Comparison of ENCODE assay signal across 8 cellular contexts in the genomic region with DNA sequence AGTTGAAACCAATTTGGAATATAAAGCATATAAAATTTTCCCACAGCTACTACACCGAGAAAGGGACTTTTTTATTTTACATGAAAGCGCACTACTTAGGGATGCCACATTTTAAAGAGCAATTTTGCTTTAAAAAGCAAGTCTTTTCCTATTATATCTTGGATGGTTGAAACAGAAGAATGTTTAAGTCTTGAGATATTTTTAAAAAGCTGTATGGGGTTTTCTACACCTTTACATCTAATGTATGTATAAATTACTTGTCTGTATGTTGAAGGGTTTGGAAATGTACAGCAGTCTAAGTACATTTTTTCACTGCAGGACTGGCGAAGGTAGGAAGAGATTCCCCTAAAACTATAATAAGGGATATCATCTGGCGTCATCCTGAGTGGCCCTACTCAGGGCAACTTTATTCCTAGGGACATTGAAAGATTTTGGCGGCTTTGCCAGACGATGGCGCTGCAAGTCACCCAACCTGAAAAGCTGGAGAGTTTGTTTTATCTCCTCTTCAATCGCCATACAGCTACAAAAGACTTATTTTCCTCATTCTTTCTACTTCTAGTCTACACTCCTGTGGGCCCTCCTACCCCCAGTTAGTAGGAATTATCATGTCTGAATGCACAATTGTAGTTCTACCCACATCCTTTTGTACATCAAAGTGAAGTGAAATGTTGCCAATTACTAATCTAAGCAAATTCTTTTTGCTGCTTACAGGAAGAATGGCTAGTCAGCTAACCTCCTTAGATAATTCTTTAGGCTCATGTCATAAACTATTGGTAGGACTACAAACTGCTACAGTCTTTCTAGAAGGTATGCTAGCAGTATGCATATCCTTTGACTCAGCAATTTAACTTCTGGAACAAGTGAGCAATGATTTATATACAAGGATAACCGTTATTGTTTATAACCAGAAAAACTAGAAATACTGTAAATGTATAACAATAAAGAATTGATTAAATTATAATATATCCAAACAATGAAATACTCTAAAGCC.
A peak's percentile ranks its signal among the peaks of the same experiment; 100 is the strongest.
DNase-seq lines count a peak whose midpoint lies in the region; ATAC-seq and TF ChIP-seq lines count a peak whose summit lies in the region.

No MANE protein-coding gene starts in this region.

- H3K4me3 ChIP-seq in WI38 (ENCODE audit: low read depth, low read length), result peak overlapping the region; percentile 93

- ATAC-seq in GM18858 (IDR thresholded peaks at IDR 0.05; ENCODE audit: unreplicated experiment), result peak; percentile 26
- peak; percentile 35 for ATAC-seq in HG03108 (IDR thresholded peaks at IDR 0.05; ENCODE audit: unreplicated experiment)

- DNase-seq in ACHN (peak; percentile 80), NCI-H2196 (lab: John Stamatoyannopoulos, UW; ENCODE audit: unreplicated experiment) (peak; percentile 62), islet precursor cell (peak; percentile 89)
- DNase-seq in central memory CD4-positive, alpha-beta T cell, result peak; percentile 72
- DNase-seq in stimulated activated CD4-positive, alpha-beta T cell treated with anti-CD3 and anti-CD28 coated beads, Interleukin-12 subunit alpha, Interleukin-12 subunit beta, amount 100 ng/mL, for 4 hours, result peak; percentile 50

- peak; percentile 67 for TF ChIP-seq CTCF in WI38 (IDR thresholded peaks at IDR 0.05; ENCODE audit: low read depth, low read length)

- in situ Hi-C loops in ACHN (cut with HindIII; ENCODE audit: low pct_ligation_motif_present, low pct_unique_long_range_greater_than_20kb, low sequenced_read_pairs), result no loop called here

Comparison
In these comparisons a context has a peak if more than half of its experiments do, and no peak if none do; other contexts are left out.
1. Peak in every context shown above with its lines: DNase-seq, ATAC-seq and H3K4me3 ChIP-seq.